ENCODE assay signal across 7 cellular contexts in the genomic region with DNA sequence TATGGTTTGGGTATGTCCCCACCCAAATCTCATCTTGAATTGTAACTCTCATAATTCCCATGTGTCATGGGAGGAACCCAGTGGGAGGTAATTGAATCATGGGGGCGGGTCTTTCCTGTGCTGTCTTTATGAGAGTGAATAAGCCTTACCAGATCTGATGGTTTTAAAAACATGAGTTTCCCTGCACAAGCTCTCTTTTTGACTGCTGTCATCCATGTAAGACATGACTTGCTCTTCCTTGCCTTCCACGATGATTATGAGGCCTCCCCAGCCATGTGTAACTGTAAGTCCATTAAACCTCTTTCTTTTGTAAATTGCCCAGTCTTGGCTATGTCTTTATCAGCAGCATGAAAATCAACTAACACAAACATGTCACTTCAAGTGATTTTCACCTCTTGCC. TPM values are rescaled to one million over a fixed set of nuclear protein-coding genes. Genes with fewer than 3 reads are reported as not detected.
"Had no signal": no experiment of that assay in that cellular context is flagged by ENCODE, and none has a peak within 500 bp of the region (broad histone marks: within the 10 kb centered on the region; RNA-seq: fewer than 3 reads in every experiment).

No MANE protein-coding gene starts in this region.

RNA-seq across cellular contexts. Expression of gene CHRM1, which starts 16.4 kb away (rescaled TPM):
- total RNA-seq: GM23248, H1, H4, H7, H9, HFFc6 had no signal
- polyA plus RNA-seq: GM23248 had no signal

RNA-seq across cellular contexts. Expression of gene SLC22A6, which starts 47.2 kb away (rescaled TPM):
- total RNA-seq: GM23248, GM23338, H1, H4, H7, H9, HFFc6 had no signal
- polyA plus RNA-seq: GM23248, GM23338, H1 had no signal
